12 cellular contexts compared by ENCODE assay signal in genomic region chr9:126957687-126958053, GRCh38. TPM values are rescaled to one million over a fixed set of nuclear protein-coding genes. Genes with fewer than 3 reads are reported as not detected.
DNase-seq lines count a peak whose midpoint lies in the region; ATAC-seq and TF ChIP-seq lines count a peak whose summit lies in the region.
"Had no signal": no experiment of that assay in that cellular context is flagged by ENCODE, and none has a peak within 500 bp of the region (broad histone marks: within the 10 kb centered on the region; RNA-seq: fewer than 3 reads in every experiment).

No MANE protein-coding gene starts in this region.

- H4K20me1 ChIP-seq in GM23248 (ENCODE audit: insufficient read depth), result no peaks in the 10 kb centered on the region

- no peaks in the 10 kb centered on the region for H3K79me2 ChIP-seq in GM23248 (ENCODE audit: insufficient read depth)

- peak overlapping the region; percentile 15; the same call in 1 of the 2 replicates for H3K9ac ChIP-seq in GM23248
- no peak overlapping the region for H3K9ac ChIP-seq in adipocyte (ENCODE audit: low read length)

- peak; percentile 12 for TF ChIP-seq CTCF in retinal pigment epithelial cell (conservative IDR thresholded peaks at IDR 0.05; ENCODE audit: low read depth, low read length)

- H3K4me2 ChIP-seq in GM23248 (ENCODE audit: unreplicated experiment), result no peak overlapping the region

- no peaks in the 10 kb centered on the region for H3K27me3 ChIP-seq in GM23248 (replicated peaks; ENCODE audit: insufficient read depth)
- H3K27me3 ChIP-seq in adipocyte (replicated peaks; ENCODE audit: control insufficient read depth, insufficient read depth, low read length), result peaks cover 14% of the 10 kb centered on the region

- H3K36me3 Mint-ChIP-seq in activated naive CD4-positive, alpha-beta T cell treated with anti-CD3 and anti-CD28 coated beads, Interleukin-2, amount 10 ng/mL, durations not matched to agents 7 days and 5 days, result no peaks in the 10 kb centered on the region

- no peaks in the 10 kb centered on the region for H3K9me2 ChIP-seq in GM23248 (ENCODE audit: insufficient read depth)

- no peaks in the 10 kb centered on the region for H3K36me3 ChIP-seq in GM23248 (ENCODE audit: low read depth)
- H3K36me3 ChIP-seq in adipocyte (ENCODE audit: control insufficient read depth, insufficient read depth, low read length, severe bottlenecking), result no peaks in the 10 kb centered on the region

- H3K4me3 ChIP-seq in GM23248 (no peak overlapping the region), adipocyte (ENCODE audit: low read length) (no peak overlapping the region), retinal pigment epithelial cell (ENCODE audit: low read length) (no peak overlapping the region)
- H3K4me3 ChIP-seq: lung had no signal

- intact Hi-C loops in Right ventricle myocardium superior (cut with DNase I), result no loop called here
- intact Hi-C loops in sciatic nerve (cut with DNase I), result no loop called here

- in situ Hi-C loops in GM23248 (cut with MboI), result no loop called here

- CTCF ChIA-PET in activated naive CD4-positive, alpha-beta T cell treated with anti-CD3 and anti-CD28 coated beads, Interleukin-2, amount 10 ng/mL, durations not matched to agents 7 days and 5 days (lab: Charles Lee), result interaction anchor here (0.7 kb wide), 1 partner anchor 498 kb away, joined by 3 read pairs; no protein-coding TSS in a partner anchor

- no peaks in the 10 kb centered on the region for H3K4me1 Mint-ChIP-seq in activated naive CD4-positive, alpha-beta T cell treated with anti-CD3 and anti-CD28 coated beads, Interleukin-2, amount 10 ng/mL, durations not matched to agents 7 days and 5 days

- no peaks in the 10 kb centered on the region for H3F3A ChIP-seq in GM23248 (ENCODE audit: insufficient read depth)

- WGBS in GM23248 (ENCODE audit: low coverage in 1 of 2, low lambda C conversion rate in 2 of 2, missing lambda C conversion rate in 2 of 2), 2 experiments, result 71 to 72% methylated on average over 3 of the region's 3 CpGs

- no peak overlapping the region for H3K4me3 Mint-ChIP-seq in activated naive CD4-positive, alpha-beta T cell treated with anti-CD3 and anti-CD28 coated beads, Interleukin-2, amount 10 ng/mL, durations not matched to agents 7 days and 5 days
- H3K4me3 Mint-ChIP-seq: CD8-positive, alpha-beta memory T cell had no signal

- ATAC-seq in Right ventricle myocardium superior (ENCODE audit: poor library complexity) (peak; percentile 81), GM21723 (IDR thresholded peaks at IDR 0.05; ENCODE audit: unreplicated experiment) (no peak), GM19397 (IDR thresholded peaks at IDR 0.05; ENCODE audit: unreplicated experiment) (no peak), sciatic nerve (no peak)

- peaks cover 9% of the 10 kb centered on the region for H3K4me1 ChIP-seq in GM23248 (ENCODE audit: insufficient read depth)
- peaks cover 9% of the 10 kb centered on the region for H3K4me1 ChIP-seq in adipocyte (ENCODE audit: control insufficient read depth, insufficient read depth, low read length)

- H2AFZ ChIP-seq in GM23248, result peak overlapping the region; percentile 22; the same call in 1 of the 2 replicates

- no peaks in the 10 kb centered on the region for H3K9me3 Mint-ChIP-seq in activated naive CD4-positive, alpha-beta T cell treated with anti-CD3 and anti-CD28 coated beads, Interleukin-2, amount 10 ng/mL, durations not matched to agents 7 days and 5 days
- H3K9me3 Mint-ChIP-seq: CD8-positive, alpha-beta memory T cell had no signal

- peaks cover 54% of the 10 kb centered on the region for H3K27me3 Mint-ChIP-seq in activated naive CD4-positive, alpha-beta T cell treated with anti-CD3 and anti-CD28 coated beads, Interleukin-2, amount 10 ng/mL, durations not matched to agents 7 days and 5 days

- DNase-seq in GM23248 (peak; percentile 59), adipocyte (ENCODE audit: low read depth) (peak; percentile 50), Right ventricle myocardium superior (no peak), retinal pigment epithelial cell (ENCODE audit: low read depth) (peak; percentile 77), sciatic nerve (ENCODE audit: low spot score) (no peak)
- DNase-seq in activated naive CD4-positive, alpha-beta T cell treated with anti-CD3 and anti-CD28 coated beads, Interleukin-2, amount 10 ng/mL, durations not matched to agents 7 days and 5 days, result no peak
- DNase-seq: activated naive CD4-positive, alpha-beta T cell treated with Interleukin-2 at 50 U/mL for 16 hours; CD8-positive, alpha-beta memory T cell; erythroblast had no signal

- no peaks in the 10 kb centered on the region for H3K9me3 ChIP-seq in GM23248 (ENCODE audit: low read depth)
- H3K9me3 ChIP-seq in adipocyte (ENCODE audit: control insufficient read depth, low read length), result no peaks in the 10 kb centered on the region

- no peak overlapping the region for H3K27ac Mint-ChIP-seq in activated naive CD4-positive, alpha-beta T cell treated with anti-CD3 and anti-CD28 coated beads, Interleukin-2, amount 10 ng/mL, durations not matched to agents 7 days and 5 days

- H3K27ac ChIP-seq in GM23248, result peak overlapping the region; percentile 42

RNA-seq across cellular contexts. Expression of gene RALGPS1, which starts 43.1 kb away (rescaled TPM):
- 1.8 and 2.1 TPM in 2 replicates for total RNA-seq in GM23248 (2014; rRNA removed; shearing (Covaris generic))
- 0.54 and 0.71 TPM in 2 replicates for polyA plus RNA-seq in GM23248 (2016; fragmentation: Nextera tagmentation; extraction: Ambion mirVana)
- total RNA-seq in Right ventricle myocardium superior, result 17.7 TPM
- total RNA-seq in sciatic nerve, result 15.1 TPM

Comparison
In these comparisons a context has a peak if more than half of its experiments do, and no peak if none do; other contexts are left out.
1. DNase-seq: peak in GM23248 (single experiment), adipocyte (single experiment) and retinal pigment epithelial cell (single experiment); none in Right ventricle myocardium superior (single experiment), activated naive CD4-positive, alpha-beta T cell treated with anti-CD3 and anti-CD28 coated beads, Interleukin-2, amount 10 ng/mL, durations not matched to agents 7 days and 5 days (single experiment) and sciatic nerve (single experiment).